Comparison of ENCODE assay signal across 19 cellular contexts in the genomic region with DNA sequence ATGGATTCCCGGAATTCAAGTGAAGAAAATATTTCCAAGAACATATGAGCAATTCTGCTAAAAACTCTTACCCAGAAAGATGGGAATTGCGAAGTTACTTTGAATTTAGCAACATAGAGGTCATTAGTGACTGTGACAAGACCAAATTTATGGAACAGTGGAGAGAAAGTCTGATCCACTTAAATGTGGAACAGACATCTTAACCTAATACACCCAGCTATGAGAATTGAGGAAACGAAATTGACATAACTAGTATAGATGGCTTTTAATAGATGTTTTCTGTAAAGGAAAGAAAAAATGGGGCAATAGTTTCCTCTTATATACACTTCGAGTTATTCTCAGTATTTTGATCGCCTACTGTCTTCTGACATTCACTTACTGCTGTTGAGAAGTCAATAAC. TPM values are rescaled to one million over a fixed set of nuclear protein-coding genes. Genes with fewer than 3 reads are reported as not detected.
DNase-seq lines count a peak whose midpoint lies in the region; ATAC-seq and TF ChIP-seq lines count a peak whose summit lies in the region.
"Had no signal": no experiment of that assay in that cellular context is flagged by ENCODE, and none has a peak within 500 bp of the region (broad histone marks: within the 10 kb centered on the region; RNA-seq: fewer than 3 reads in every experiment).

No MANE protein-coding gene starts in this region.

- no peaks in the 10 kb centered on the region for H3K79me2 ChIP-seq in smooth muscle cell (ENCODE audit: low read depth)

- H3F3A ChIP-seq in smooth muscle cell (ENCODE audit: low read depth) = no peaks in the 10 kb centered on the region

- H3K9me3 ChIP-seq in upper lobe of right lung = no peaks in the 10 kb centered on the region
- H3K9me3 ChIP-seq in smooth muscle cell (replicated peaks; ENCODE audit: low read depth) = no peaks in the 10 kb centered on the region
- H3K9me3 ChIP-seq: BLaER1 treated with 17β-estradiol and CSF1 and Interleukin-3, amounts not matched to agents 10 nM and 100 nM had no signal

- H3K4me1 ChIP-seq in upper lobe of right lung = no peaks in the 10 kb centered on the region
- no peaks in the 10 kb centered on the region for H3K4me1 ChIP-seq in smooth muscle cell (ENCODE audit: low read depth)

- H2AFZ ChIP-seq in smooth muscle cell (ENCODE audit: low read depth) = no peak overlapping the region

- H3K27me3 ChIP-seq in upper lobe of right lung (no peaks in the 10 kb centered on the region), smooth muscle cell (ENCODE audit: low read depth) (no peaks in the 10 kb centered on the region)
- H3K27me3 ChIP-seq: BLaER1 treated with 17β-estradiol and CSF1 and Interleukin-3, amounts not matched to agents 10 nM and 100 nM had no signal

- intact Hi-C loops in upper lobe of right lung (cut with DNase I) = no loop called here

- DNase-seq in GF-D8 (lab: John Stamatoyannopoulos, UW) (peak; percentile 2), NOMO-1 (lab: John Stamatoyannopoulos, UW; ENCODE audit: unreplicated experiment in 2 of 2) (peak; percentile 63 to 95), OCI-M1 (lab: John Stamatoyannopoulos, UW) (peak; percentile 75), upper lobe of right lung (no peak), smooth muscle cell (lab: John Stamatoyannopoulos, UW; ENCODE audit: unreplicated experiment) (no peak)
- DNase-seq: 8988T; ACHN; Calu3; CD4-positive, alpha-beta T cell; DMS 273 treated with DMSO at 0.1 percent for 48 hours; GOT3; H9; IMR-90 had no signal

- no peaks in the 10 kb centered on the region for H3K36me3 ChIP-seq in upper lobe of right lung
- H3K36me3 ChIP-seq in smooth muscle cell (ENCODE audit: low read depth) = no peaks in the 10 kb centered on the region
- H3K36me3 ChIP-seq: BLaER1 treated with 17β-estradiol and CSF1 and Interleukin-3, amounts not matched to agents 10 nM and 100 nM had no signal

- H3K4me3 ChIP-seq in upper lobe of right lung (no peak overlapping the region), smooth muscle cell (no peak overlapping the region)
- H3K4me3 ChIP-seq: BLaER1 treated with 17β-estradiol and CSF1 and Interleukin-3, amounts not matched to agents 10 nM and 100 nM had no signal

- 87% methylated on average over 5 of the region's 5 CpGs for WGBS in smooth muscle cell (ENCODE audit: low lambda C conversion rate)

- H3K27ac ChIP-seq in upper lobe of right lung = no peak overlapping the region
- H3K27ac ChIP-seq in smooth muscle cell (ENCODE audit: low read depth) = no peak overlapping the region
- H3K27ac ChIP-seq: BLaER1 treated with 17β-estradiol and CSF1 and Interleukin-3, amounts not matched to agents 10 nM and 100 nM had no signal

- H4K20me1 ChIP-seq in smooth muscle cell (ENCODE audit: low read depth) = no peaks in the 10 kb centered on the region
- H4K20me1 ChIP-seq: BLaER1 treated with 17β-estradiol and CSF1 and Interleukin-3, amounts not matched to agents 10 nM and 100 nM had no signal

- TF ChIP-seq CTCF in upper lobe of right lung (IDR thresholded peaks at IDR 0.05) (no peak), smooth muscle cell (IDR thresholded peaks at IDR 0.05; ENCODE audit: borderline replicate concordance, insufficient read depth, poor library complexity, severe bottlenecking) (no peak)

- H3K9ac ChIP-seq in smooth muscle cell (ENCODE audit: low read depth) = no peak overlapping the region
- H3K9ac ChIP-seq: BLaER1 treated with 17β-estradiol and CSF1 and Interleukin-3, amounts not matched to agents 10 nM and 100 nM had no signal

- H3K4me2 ChIP-seq in smooth muscle cell = no peak overlapping the region

- ATAC-seq in upper lobe of right lung (peak; percentile 68), GM18511 (IDR thresholded peaks at IDR 0.05; ENCODE audit: unreplicated experiment) (no peak), GM19467 (IDR thresholded peaks at IDR 0.05; ENCODE audit: unreplicated experiment) (no peak)

RNA-seq across cellular contexts. Expression of a gene that starts 4.6 kb away (rescaled TPM):
- total RNA-seq in upper lobe of right lung (2.0 TPM), smooth muscle cell (not detected in 2 replicates)
- polyA plus RNA-seq in smooth muscle cell = not detected in 2 replicates
- total RNA-seq: Calu3; CD4-positive, alpha-beta T cell; Daoy; G401; H9; HT-29 had no signal

Comparison
In these comparisons a context has a peak if more than half of its experiments do, and no peak if none do; other contexts are left out.
1. DNase-seq: peak in GF-D8 (single experiment), NOMO-1 (2 of 2) and OCI-M1 (single experiment); none in upper lobe of right lung (single experiment) and smooth muscle cell (single experiment).